Comparison of ENCODE assay signal across 17 cellular contexts in genomic region chr9:120505186-120505585, GRCh38.
A peak's percentile ranks its signal among the peaks of the same experiment; 100 is the strongest.
DNase-seq lines count a peak whose midpoint lies in the region; ATAC-seq and TF ChIP-seq lines count a peak whose summit lies in the region.
"Had no signal": no experiment of that assay in that cellular context is flagged by ENCODE, and none has a peak within 500 bp of the region (broad histone marks: within the 10 kb centered on the region; RNA-seq: fewer than 3 reads in every experiment).

No MANE protein-coding gene starts in this region.

- no peaks in the 10 kb centered on the region for H3K27me3 ChIP-seq in left ventricle myocardium inferior (ENCODE audit: low read depth)
- H3K27me3 ChIP-seq: gastrocnemius medialis, suprapubic skin had no signal

- H3K4me1 ChIP-seq in left ventricle myocardium inferior, result peaks cover 4% of the 10 kb centered on the region

- intact Hi-C loops in left ventricle myocardium inferior (cut with micrococcal nuclease), result no loop called here
- intact Hi-C loops in cardiac septum (cut with DNase I), result no loop called here

- H3K4me1 Mint-ChIP-seq in WTC11, result peaks cover 7% of the 10 kb centered on the region
- peaks cover 5% of the 10 kb centered on the region for H3K4me1 Mint-ChIP-seq in chondrocyte (ENCODE audit: low read depth)

- H3K4me3 ChIP-seq in left ventricle myocardium inferior (no peak overlapping the region), fibroblast of pulmonary artery (replicated peaks; ENCODE audit: low read depth, low read length) (no peak overlapping the region)
- H3K4me3 ChIP-seq: gastrocnemius medialis, K562, suprapubic skin had no signal

- H3K36me3 ChIP-seq in left ventricle myocardium inferior, result peaks cover 29% of the 10 kb centered on the region

- H3K36me3 Mint-ChIP-seq in WTC11 (peaks cover 39% of the 10 kb centered on the region), chondrocyte (ENCODE audit: low read depth) (peaks cover 24% of the 10 kb centered on the region)

- H3K4me3 Mint-ChIP-seq in WTC11 (no peak overlapping the region), chondrocyte (ENCODE audit: unreplicated experiment) (no peak overlapping the region)
- H3K4me3 Mint-ChIP-seq: activated CD8-positive, alpha-beta memory T cell treated with anti-CD3 and anti-CD28 coated beads, Interleukin-2, amount 10 ng/mL, durations not matched to agents 7 days and 5 days had no signal

- H3K27ac Mint-ChIP-seq in WTC11, result no peak overlapping the region
- H3K27ac Mint-ChIP-seq in chondrocyte (ENCODE audit: unreplicated experiment), result no peak overlapping the region
- H3K27ac Mint-ChIP-seq: activated CD8-positive, alpha-beta memory T cell treated with anti-CD3 and anti-CD28 coated beads, Interleukin-2, amount 10 ng/mL, durations not matched to agents 7 days and 5 days had no signal

- H3K27ac ChIP-seq in left ventricle myocardium inferior (replicated peaks), result no peak overlapping the region
- H3K27ac ChIP-seq: gastrocnemius medialis, RWPE1, suprapubic skin had no signal

- ATAC-seq in WTC11 (peak; percentile 68), HG03159 (IDR thresholded peaks at IDR 0.05; ENCODE audit: unreplicated experiment) (no peak)
- ATAC-seq: activated CD8-positive, alpha-beta memory T cell treated with anti-CD3 and anti-CD28 coated beads, Interleukin-2, amount 10 ng/mL, durations not matched to agents 7 days and 5 days; gastrocnemius medialis; K562 had no signal

- H3K27me3 Mint-ChIP-seq in WTC11 (ENCODE audit: low read depth) (no peaks in the 10 kb centered on the region; the same call in 1 of the 2 replicates), chondrocyte (ENCODE audit: low read depth) (no peaks in the 10 kb centered on the region)
- H3K27me3 Mint-ChIP-seq: activated CD8-positive, alpha-beta memory T cell treated with anti-CD3 and anti-CD28 coated beads, Interleukin-2, amount 10 ng/mL, durations not matched to agents 7 days and 5 days had no signal

- POLR2A ChIA-PET in WTC11 (lab: Charles Lee), result interaction anchor here (0.5 to 0.6 kb wide), 2 partner anchors 101 to 1839 kb away, joined by 3 to 5 read pairs; no protein-coding TSS in a partner anchor

- peaks cover 13% of the 10 kb centered on the region for H3K9me3 ChIP-seq in left ventricle myocardium inferior (replicated peaks)
- H3K9me3 ChIP-seq: gastrocnemius medialis had no signal

- DNase-seq in left ventricle myocardium inferior (no peak), cardiac septum (ENCODE audit: low spot score) (no peak), WTC11 (ENCODE audit: low spot score) (no peak), fibroblast of pulmonary artery (ENCODE audit: low read depth) (peak; percentile 21), chondrocyte (ENCODE audit: low spot score) (no peak), inferior parietal cortex (ENCODE audit: extremely low spot score) (no peak)
- DNase-seq: activated CD4-positive, alpha-beta T cell treated with anti-CD3 and anti-CD28 coated beads for 4 hours; activated CD8-positive, alpha-beta memory T cell treated with anti-CD3 and anti-CD28 coated beads, Interleukin-2, amount 10 ng/mL, durations not matched to agents 7 days and 5 days; activated gamma-delta T cell; COR-L47; gastrocnemius medialis; NCI-H187; stimulated activated CD8-positive, alpha-beta memory T cell treated with anti-CD3 and anti-CD28 coated beads, Interleukin-4, amount 100 ng/mL, for 48 hours had no signal

- H3K9me3 Mint-ChIP-seq in WTC11 (peaks cover 14% of the 10 kb centered on the region), chondrocyte (ENCODE audit: low read depth) (peaks cover 22% of the 10 kb centered on the region)

- TF ChIP-seq CTCF in left ventricle myocardium inferior (IDR thresholded peaks at IDR 0.05; ENCODE audit: borderline replicate concordance) (peak; percentile 42), WTC11 (IDR thresholded peaks at IDR 0.05) (no peak), fibroblast of pulmonary artery (IDR thresholded peaks at IDR 0.05; ENCODE audit: low read length, missing control alignments) (no peak), chondrocyte (IDR thresholded peaks at IDR 0.05) (no peak)

- CTCF ChIA-PET in WTC11 (lab: Charles Lee), result interaction anchor here (0.9 to 1.6 kb wide), 5 partner anchors 12 to 66 kb away, joined by 3 to 7 read pairs (median 4); no protein-coding TSS in a partner anchor

TF ChIP-seq in WTC11, 78 proteins besides CTCF, POLR2A, EP300 and RAD21:
- TF ChIP-seq IRF1 (CRISPR knock-in tag; IDR thresholded peaks at IDR 0.05) (no peak), STAT6 (CRISPR knock-in tag; conservative IDR thresholded peaks at IDR 0.05; ENCODE audit: low read depth) (no peak), SP1 (CRISPR knock-in tag; conservative IDR thresholded peaks at IDR 0.05) (no peak), RELA (CRISPR knock-in tag; IDR thresholded peaks at IDR 0.05; ENCODE audit: borderline replicate concordance) (no peak), MAX (CRISPR knock-in tag; IDR thresholded peaks at IDR 0.05) (no peak), ZSCAN18 (CRISPR knock-in tag; IDR thresholded peaks at IDR 0.05) (no peak), GABPB1 (CRISPR knock-in tag; IDR thresholded peaks at IDR 0.05) (no peak), PRRX2 (CRISPR knock-in tag; IDR thresholded peaks at IDR 0.05) (no peak), ZNF423 (CRISPR knock-in tag; IDR thresholded peaks at IDR 0.05) (no peak), GTF2I (CRISPR knock-in tag; conservative IDR thresholded peaks at IDR 0.05) (no peak), SMAD3 (CRISPR knock-in tag; IDR thresholded peaks at IDR 0.05; ENCODE audit: borderline replicate concordance) (no peak), FOXK1 (CRISPR knock-in tag; IDR thresholded peaks at IDR 0.05) (no peak), NFYB (CRISPR knock-in tag; conservative IDR thresholded peaks at IDR 0.05; ENCODE audit: low read depth) (no peak), ZBTB43 (CRISPR knock-in tag; IDR thresholded peaks at IDR 0.05) (no peak), ESRRA (CRISPR knock-in tag; IDR thresholded peaks at IDR 0.05; ENCODE audit: borderline replicate concordance) (no peak), ELF4 (CRISPR knock-in tag; IDR thresholded peaks at IDR 0.05; ENCODE audit: low read depth) (no peak), TEAD4 (CRISPR knock-in tag; IDR thresholded peaks at IDR 0.05) (no peak)
